Comparison of ENCODE assay signal across 24 cellular contexts in genomic region chr6:26300359-26300758, GRCh38.
DNase-seq lines count a peak whose midpoint lies in the region; ATAC-seq, FAIRE-seq and TF ChIP-seq lines count a peak whose summit lies in the region.
"Had no signal": no experiment of that assay in that cellular context is flagged by ENCODE, and none has a peak within 500 bp of the region (broad histone marks: within the 10 kb centered on the region; RNA-seq: fewer than 3 reads in every experiment).

No MANE protein-coding gene starts in this region.

- TF ChIP-seq CTCF in GM23338 (conservative IDR thresholded peaks at IDR 0.05; ENCODE audit: low read depth in 2 of 2), result no peak
- no peak for TF ChIP-seq CTCF in KMS-11 (conservative IDR thresholded peaks at IDR 0.05; ENCODE audit: low read depth, low read length)
- no peak for TF ChIP-seq CTCF in K562 (IDR thresholded peaks at IDR 0.05 in 2 of 3, conservative IDR thresholded peaks at IDR 0.05 in 1 of 3; ENCODE audit: insufficient read depth in 2 of 3, low read depth in 1 of 3, low read length in 3 of 3)
- TF ChIP-seq CTCF in mesothelial cell of epicardium (IDR thresholded peaks at IDR 0.05; ENCODE audit: unreplicated experiment), result no peak

- in situ Hi-C loops in K562 (cut with MboI), result no loop called here

- TF ChIP-seq POLR2A in K562 (conservative IDR thresholded peaks at IDR 0.05), result no peak

- H3F3A ChIP-seq in GM23338 (replicated peaks; ENCODE audit: low read depth), result no peaks in the 10 kb centered on the region

- H3K79me2 ChIP-seq in GM23338 (replicated peaks; ENCODE audit: insufficient read depth) (no peaks in the 10 kb centered on the region), KMS-11 (ENCODE audit: insufficient read depth, low read depth) (no peaks in the 10 kb centered on the region), K562 (ENCODE audit: control insufficient read depth, insufficient read depth, low read length) (no peaks in the 10 kb centered on the region)

- POLR2A ChIA-PET in K562 (lab: Yijun Ruan, JAX), result interaction anchor here (1.0 to 6.8 kb wide), 3 partner anchors 84 to 176 kb away, joined by 3 to 89 read pairs (median 3); a partner anchor contains a TSS

- no peak for FAIRE-seq in K562 (lab: Jason Lieb, UNC)
- FAIRE-seq in GM19239 (lab: Jason Lieb, UNC), result no peak
- FAIRE-seq: A549, HepG2 had no signal

- BruUV-seq in K562 (replicated peaks; lab: Mats Ljungman, UMichigan), result no TSS peak

- no peak overlapping the region for H3K27ac ChIP-seq in GM23338 (ENCODE audit: low read depth)
- no peak overlapping the region for H3K27ac ChIP-seq in KMS-11
- no peak overlapping the region for H3K27ac ChIP-seq in K562 (ENCODE audit: extremely low read depth, low read depth, low read length)
- H3K27ac ChIP-seq: A549, HL-60 had no signal

- 0 out of 4 replicates have a peak, but pooled peaks of 1 of the 2 experiments have one; percentile 2 for TF ChIP-seq RAD21 in K562 (CRISPR knock-in tag; conservative IDR thresholded peaks at IDR 0.05 in 1 of 2, IDR thresholded peaks at IDR 0.05 in 1 of 2)

- H3K27me3 Mint-ChIP-seq in activated CD8-positive, alpha-beta memory T cell treated with anti-CD3 and anti-CD28 coated beads, Interleukin-2, amount 10 ng/mL, durations not matched to agents 7 days and 5 days, result no peaks in the 10 kb centered on the region
- H3K27me3 Mint-ChIP-seq in GM23338 (ENCODE audit: insufficient read depth, low read depth, poor library complexity) (peaks cover 17% of the 10 kb centered on the region), mesothelial cell of epicardium (ENCODE audit: low read depth) (no peaks in the 10 kb centered on the region)

- H3K27ac Mint-ChIP-seq in activated CD8-positive, alpha-beta memory T cell treated with anti-CD3 and anti-CD28 coated beads, Interleukin-2, amount 10 ng/mL, durations not matched to agents 7 days and 5 days, result peak overlapping the region; percentile 49
- H3K27ac Mint-ChIP-seq in GM23338 (no peak overlapping the region), mesothelial cell of epicardium (no peak overlapping the region)
- H3K27ac Mint-ChIP-seq: B cell, CD14-positive monocyte had no signal

- H3K27me3 ChIP-seq in GM23338 (ENCODE audit: insufficient read depth) (no peaks in the 10 kb centered on the region), KMS-11 (ENCODE audit: insufficient read depth, low read depth) (no peaks in the 10 kb centered on the region), K562 (ENCODE audit: control insufficient read depth in 2 of 2, insufficient read depth in 2 of 2, low read length in 2 of 2) (no peaks in the 10 kb centered on the region)

- no peak overlapping the region for H3K4me3 Mint-ChIP-seq in activated CD8-positive, alpha-beta memory T cell treated with anti-CD3 and anti-CD28 coated beads, Interleukin-2, amount 10 ng/mL, durations not matched to agents 7 days and 5 days
- H3K4me3 Mint-ChIP-seq in GM23338 (peak overlapping the region; percentile 7; the same call in 1 of the 3 replicates), mesothelial cell of epicardium (no peak overlapping the region)
- H3K4me3 Mint-ChIP-seq: B cell, CD14-positive monocyte had no signal

- no peak overlapping the region for H3K4me2 ChIP-seq in GM23338
- peak overlapping the region; percentile 58; the same call in 1 of the 2 replicates for H3K4me2 ChIP-seq in KMS-11
- H3K4me2 ChIP-seq in K562 (ENCODE audit: insufficient read depth, low read length), result no peak overlapping the region
- H3K4me2 ChIP-seq: A549 had no signal

- H3K9me3 Mint-ChIP-seq in activated CD8-positive, alpha-beta memory T cell treated with anti-CD3 and anti-CD28 coated beads, Interleukin-2, amount 10 ng/mL, durations not matched to agents 7 days and 5 days (ENCODE audit: low read depth), result no peaks in the 10 kb centered on the region
- H3K9me3 Mint-ChIP-seq in GM23338 (peaks cover 7% of the 10 kb centered on the region; the same call in 2 of the 3 replicates), mesothelial cell of epicardium (peaks cover 4% of the 10 kb centered on the region)

- H3K4me3 ChIP-seq in GM23338 (no peak overlapping the region), KMS-11 (IDR thresholded peaks at IDR 0.05; ENCODE audit: insufficient read depth, low read depth, low read length) (no peak overlapping the region), K562 (no peak overlapping the region)
- H3K4me3 ChIP-seq: A549 had no signal

- ATAC-seq in activated CD8-positive, alpha-beta memory T cell treated with anti-CD3 and anti-CD28 coated beads, Interleukin-2, amount 10 ng/mL, durations not matched to agents 7 days and 5 days, result no peak
- no peak for ATAC-seq in GM23338
- ATAC-seq in K562, result no peak
- ATAC-seq: A549, HepG2 had no signal

- no peak for DNase-seq in activated CD8-positive, alpha-beta memory T cell treated with anti-CD3 and anti-CD28 coated beads, Interleukin-2, amount 10 ng/mL, durations not matched to agents 7 days and 5 days
- DNase-seq in activated CD8-positive, alpha-beta memory T cell treated with anti-CD3 and anti-CD28 coated beads for 24 hours, result no peak
- no peak for DNase-seq in GM23338 (ENCODE audit: low spot score)
- DNase-seq in K562 (ENCODE audit: extremely low read depth in 1 of 4, low spot score in 3 of 4), result no peak
- no peak for DNase-seq in mesothelial cell of epicardium (ENCODE audit: low spot score in 2 of 2, unreplicated experiment in 2 of 2)
- no peak for DNase-seq in GM19239 (ENCODE audit: insufficient read length, low spot score)
- DNase-seq in NCI-H2227 treated with DMSO at 0.1 percent for 48 hours (lab: John Stamatoyannopoulos, UW), result no peak
- DNase-seq: EL, GF-D8, H7, KBM-7, NCI-H1092 treated with DMSO at 0.1 percent for 48 hours, NCI-H1436 treated with DMSO at 0.1 percent for 48 hours, NCI-H2029, NCI-H345, NCI-H524, NCI-H774, SIG-M5 had no signal

- H3K9me2 ChIP-seq in GM23338 (ENCODE audit: insufficient read depth), result no peaks in the 10 kb centered on the region

- H3K9me3 ChIP-seq in K562 (replicated peaks; ENCODE audit: control insufficient read depth, insufficient read depth, low read depth, low read length), result peaks cover 5% of the 10 kb centered on the region
- H3K9me3 ChIP-seq: A549 had no signal

- H3K36me3 ChIP-seq in GM23338 (ENCODE audit: insufficient read depth) (no peaks in the 10 kb centered on the region), KMS-11 (ENCODE audit: insufficient read depth) (no peaks in the 10 kb centered on the region), K562 (ENCODE audit: control insufficient read depth, insufficient read depth, low read length) (peaks cover under 1% of the 10 kb centered on the region; the same call in 1 of the 3 replicates)

- CTCF ChIA-PET in activated CD8-positive, alpha-beta memory T cell treated with anti-CD3 and anti-CD28 coated beads, Interleukin-2, amount 10 ng/mL, durations not matched to agents 7 days and 5 days (lab: Charles Lee), result interaction anchor here (1.8 kb wide), 1 partner anchor 9 kb away, joined by 3 read pairs; no protein-coding TSS in a partner anchor
- CTCF ChIA-PET in K562 (lab: Yijun Ruan, JAX; ENCODE audit: low intra/inter-chr PET ratio), result no interaction called here

- no peak overlapping the region for H3K9ac ChIP-seq in KMS-11
- peak overlapping the region in 1 of 2 experiments; percentile 65; a peak in 1 of 4 replicates for H3K9ac ChIP-seq in K562 (ENCODE audit: insufficient read depth in 1 of 2, low read depth in 2 of 2, low read length in 2 of 2)

- TF ChIP-seq EP300 in K562 (IDR thresholded peaks at IDR 0.05; ENCODE audit: low read length), result no peak

- peaks cover 40% of the 10 kb centered on the region for H3K4me1 Mint-ChIP-seq in activated CD8-positive, alpha-beta memory T cell treated with anti-CD3 and anti-CD28 coated beads, Interleukin-2, amount 10 ng/mL, durations not matched to agents 7 days and 5 days
- H3K4me1 Mint-ChIP-seq in GM23338, result peaks cover 2% of the 10 kb centered on the region; the same call in 2 of the 3 replicates
- peaks cover 1% of the 10 kb centered on the region for H3K4me1 Mint-ChIP-seq in mesothelial cell of epicardium

- no peaks in the 10 kb centered on the region for H4K20me1 ChIP-seq in GM23338 (replicated peaks; ENCODE audit: insufficient read depth)
- no peaks in the 10 kb centered on the region for H4K20me1 ChIP-seq in KMS-11 (ENCODE audit: insufficient read depth)
- no peaks in the 10 kb centered on the region for H4K20me1 ChIP-seq in K562 (replicated peaks; ENCODE audit: control insufficient read depth, insufficient read depth, low read length)

- H3K4me1 ChIP-seq in GM23338 (ENCODE audit: insufficient read depth), result peaks cover 3% of the 10 kb centered on the region; the same call in 1 of the 2 replicates
- peaks cover 57% of the 10 kb centered on the region for H3K4me1 ChIP-seq in KMS-11 (ENCODE audit: low read depth, poor library complexity, severe bottlenecking)
- peaks cover 4 to 54% of the 10 kb centered on the region in 2 experiments for H3K4me1 ChIP-seq in K562 (replicated peaks in 1 of 2; ENCODE audit: control insufficient read depth in 2 of 2, insufficient read depth in 2 of 2, low read length in 2 of 2)

- intact Hi-C loops in K562 (cut with micrococcal nuclease), result no loop called here

- H2AFZ ChIP-seq in GM23338 (no peak overlapping the region), KMS-11 (ENCODE audit: low read depth) (no peak overlapping the region), K562 (ENCODE audit: low read depth, low read length) (peak overlapping the region; percentile 79; the same call in 1 of the 2 replicates)

- H3K36me3 Mint-ChIP-seq in activated CD8-positive, alpha-beta memory T cell treated with anti-CD3 and anti-CD28 coated beads, Interleukin-2, amount 10 ng/mL, durations not matched to agents 7 days and 5 days, result peaks cover 2% of the 10 kb centered on the region
- H3K36me3 Mint-ChIP-seq in GM23338 (ENCODE audit: low read depth) (no peaks in the 10 kb centered on the region; the same call in 2 of the 3 replicates), mesothelial cell of epicardium (no peaks in the 10 kb centered on the region)
- H3K36me3 Mint-ChIP-seq: CD14-positive monocyte had no signal

- H3K9me1 ChIP-seq in K562 (ENCODE audit: control insufficient read depth, insufficient read depth, low read length), result no peaks in the 10 kb centered on the region

TF ChIP-seq in K562, 482 proteins besides CTCF, POLR2A, EP300 and RAD21 (continues in another document):
- TF ChIP-seq ZNF41 (CRISPR knock-in tag; conservative IDR thresholded peaks at IDR 0.05) (no peak), GATAD2B (IDR thresholded peaks at IDR 0.05; ENCODE audit: borderline replicate concordance) (no peak), XRCC5 (IDR thresholded peaks at IDR 0.05; ENCODE audit: low read depth, low read length) (no peak), SREBF2 (CRISPR knock-in tag; IDR thresholded peaks at IDR 0.05) (no peak), KHSRP (IDR thresholded peaks at IDR 0.05) (no peak), ZNF644 (tag; IDR thresholded peaks at IDR 0.05; ENCODE audit: low read depth) (0 out of 2 replicates have a peak, but pooled peaks have one; percentile 11), JUND (IDR thresholded peaks at IDR 0.05; ENCODE audit: borderline replicate concordance, low read depth, low read length) (no peak), JUND (tag; IDR thresholded peaks at IDR 0.05; ENCODE audit: borderline replicate concordance, low read depth, low read length) (0 out of 3 replicates have a peak, but pooled peaks have one; percentile 20), SMARCE1 (IDR thresholded peaks at IDR 0.05) (no peak)
